12 cellular contexts compared by ENCODE assay signal in genomic region chrX:2708601-2709200, GRCh38. TPM values are rescaled to one million over a fixed set of nuclear protein-coding genes. Genes with fewer than 3 reads are reported as not detected.
DNase-seq lines count a peak whose midpoint lies in the region; ATAC-seq, FAIRE-seq and TF ChIP-seq lines count a peak whose summit lies in the region.
"Had no signal": no experiment of that assay in that cellular context is flagged by ENCODE, and none has a peak within 500 bp of the region (broad histone marks: within the 10 kb centered on the region; RNA-seq: fewer than 3 reads in every experiment).

No MANE protein-coding gene starts in this region.

- H3K9ac ChIP-seq in fibroblast of lung (ENCODE audit: insufficient read depth, low read length) = peak overlapping the region; percentile 9
- H3K9ac ChIP-seq in smooth muscle cell (ENCODE audit: low read depth) = peak overlapping the region; percentile 92

- H3K4me3 ChIP-seq in fibroblast of lung (replicated peaks in 1 of 4; ENCODE audit: control extremely low read depth in 1 of 4, insufficient read depth in 1 of 4, low read depth in 3 of 4, low read length in 4 of 4) = no peak overlapping the region
- H3K4me3 ChIP-seq in smooth muscle cell = no peak overlapping the region
- H3K4me3 ChIP-seq: tibial nerve had no signal

- H3K4me1 ChIP-seq in fibroblast of lung (ENCODE audit: control insufficient read depth, extremely low read depth, insufficient read depth, low read length) (peaks cover 35% of the 10 kb centered on the region), smooth muscle cell (ENCODE audit: low read depth) (peaks cover 18% of the 10 kb centered on the region)

- no peaks in the 10 kb centered on the region for H3K9me3 Mint-ChIP-seq in T-helper 2 cell treated with Interferon-gamma antibody and Interleukin-4, amounts not matched to agents 5 μg/mL and 100 μg/mL, for 36 hours
- no peaks in the 10 kb centered on the region for H3K9me3 Mint-ChIP-seq in T-cell

- H3K4me2 ChIP-seq in fibroblast of lung (ENCODE audit: extremely low read depth, insufficient read depth, low read length) (no peak overlapping the region), smooth muscle cell (peak overlapping the region; percentile 79)

- CTCF ChIA-PET in T-cell (lab: Charles Lee) = no interaction called here

- TF ChIP-seq CTCF in fibroblast of lung (conservative IDR thresholded peaks at IDR 0.05 in 1 of 2, IDR thresholded peaks at IDR 0.05 in 1 of 2; ENCODE audit: low read depth in 1 of 2, low read length in 2 of 2) = no peak
- TF ChIP-seq CTCF in smooth muscle cell (IDR thresholded peaks at IDR 0.05; ENCODE audit: borderline replicate concordance, insufficient read depth, poor library complexity, severe bottlenecking) = no peak
- TF ChIP-seq CTCF in D721Med (IDR thresholded peaks at IDR 0.05; ENCODE audit: insufficient read depth, missing control alignments) = no peak

- H3K36me3 ChIP-seq in fibroblast of lung (ENCODE audit: control insufficient read depth, insufficient read depth, low read length) (peaks cover 4% of the 10 kb centered on the region), smooth muscle cell (ENCODE audit: low read depth) (no peaks in the 10 kb centered on the region)

- no peaks in the 10 kb centered on the region for H3K27me3 Mint-ChIP-seq in T-helper 2 cell treated with Interferon-gamma antibody and Interleukin-4, amounts not matched to agents 5 μg/mL and 100 μg/mL, for 36 hours (ENCODE audit: low read depth)
- no peaks in the 10 kb centered on the region for H3K27me3 Mint-ChIP-seq in T-cell

- peak overlapping the region; percentile 83 for H3K27ac Mint-ChIP-seq in T-helper 2 cell treated with Interferon-gamma antibody and Interleukin-4, amounts not matched to agents 5 μg/mL and 100 μg/mL, for 36 hours
- peak overlapping the region; percentile 87 to 92 for H3K27ac Mint-ChIP-seq in T-cell

- FAIRE-seq in D721Med (lab: Jason Lieb, UNC) = no peak
- FAIRE-seq: A204.1 had no signal

- no peak for DNase-seq in T-helper 2 cell treated with Interferon-gamma antibody and Interleukin-4, amounts not matched to agents 5 μg/mL and 100 μg/mL, for 36 hours (ENCODE audit: low spot score)
- DNase-seq in T-helper 2 cell (no peak), T-cell (no peak), fibroblast of lung (ENCODE audit: low read depth in 2 of 2) (no peak), smooth muscle cell (lab: John Stamatoyannopoulos, UW; ENCODE audit: unreplicated experiment) (no peak), HuH-7.5 (ENCODE audit: low spot score) (no peak), T-helper 9 cell (no peak), D721Med (ENCODE audit: insufficient read length, low spot score) (no peak)
- DNase-seq: NCI-H2107 had no signal

- H3K36me3 Mint-ChIP-seq in T-helper 2 cell treated with Interferon-gamma antibody and Interleukin-4, amounts not matched to agents 5 μg/mL and 100 μg/mL, for 36 hours (ENCODE audit: low read depth) = peaks cover 45% of the 10 kb centered on the region
- H3K36me3 Mint-ChIP-seq in T-cell = peaks cover 18% of the 10 kb centered on the region

- H2AFZ ChIP-seq in fibroblast of lung (ENCODE audit: low read length) (no peak overlapping the region), smooth muscle cell (ENCODE audit: low read depth) (no peak overlapping the region)

- H3K4me3 Mint-ChIP-seq in T-helper 2 cell treated with Interferon-gamma antibody and Interleukin-4, amounts not matched to agents 5 μg/mL and 100 μg/mL, for 36 hours = peak overlapping the region; percentile 76
- H3K4me3 Mint-ChIP-seq in T-cell = peak overlapping the region in 1 of 3 donors; percentile 72

- no peak for ATAC-seq in T-cell (replicated peaks in 1 of 4)

- H3F3A ChIP-seq in smooth muscle cell (ENCODE audit: low read depth) = peaks cover 50% of the 10 kb centered on the region

- H3K27ac ChIP-seq in fibroblast of lung (ENCODE audit: insufficient read depth, low read length) = peak overlapping the region; percentile 76
- peak overlapping the region; percentile 97 for H3K27ac ChIP-seq in smooth muscle cell (ENCODE audit: low read depth)

- peaks cover 64% of the 10 kb centered on the region for H3K4me1 Mint-ChIP-seq in T-helper 2 cell treated with Interferon-gamma antibody and Interleukin-4, amounts not matched to agents 5 μg/mL and 100 μg/mL, for 36 hours (ENCODE audit: low read depth)
- peaks cover 61 to 78% (median 75%) of the 10 kb centered on the region in 3 donors for H3K4me1 Mint-ChIP-seq in T-cell

- POLR2A ChIA-PET in T-cell (lab: Charles Lee) = no interaction called here

- peaks cover 4% of the 10 kb centered on the region for H4K20me1 ChIP-seq in fibroblast of lung (ENCODE audit: control insufficient read depth, extremely low read depth, insufficient read depth, low read length)
- H4K20me1 ChIP-seq in smooth muscle cell (ENCODE audit: low read depth) = peaks cover 65% of the 10 kb centered on the region

- H3K79me2 ChIP-seq in fibroblast of lung (ENCODE audit: control insufficient read depth, insufficient read depth, low read length) (peaks cover 87% of the 10 kb centered on the region), smooth muscle cell (ENCODE audit: low read depth) (peaks cover 89% of the 10 kb centered on the region)

- WGBS in smooth muscle cell (ENCODE audit: low lambda C conversion rate) = 90% methylated on average over 10 of the region's 10 CpGs

- H3K27me3 ChIP-seq in fibroblast of lung (ENCODE audit: control insufficient read depth, insufficient read depth, low read length) (no peaks in the 10 kb centered on the region), smooth muscle cell (ENCODE audit: low read depth) (no peaks in the 10 kb centered on the region)
- H3K27me3 ChIP-seq: tibial nerve had no signal

- H3K9me3 ChIP-seq in fibroblast of lung (ENCODE audit: control insufficient read depth, insufficient read depth, low read depth, low read length) = no peaks in the 10 kb centered on the region
- H3K9me3 ChIP-seq in smooth muscle cell (replicated peaks; ENCODE audit: low read depth) = no peaks in the 10 kb centered on the region
- H3K9me3 ChIP-seq: tibial nerve had no signal

RNA-seq across cellular contexts. Expression of gene CD99, which starts 17.6 kb away (rescaled TPM):
- total RNA-seq in T-cell (100 to 1,000 TPM; 141 to 294 (median 207) TPM), fibroblast of lung (177 TPM in 2 replicates), smooth muscle cell (647 and 726 TPM in 2 replicates)
- polyA plus RNA-seq in fibroblast of lung (477 and 551 TPM in 2 replicates), smooth muscle cell (1,194 and 1,373 TPM in 2 replicates)
- 776 and 1,003 TPM in 2 replicates for polyA plus RNA-seq in fibroblast of lung (2012)
- polyA minus RNA-seq in fibroblast of lung (ENCODE audit: low replicate concordance) = 188 and 274 TPM in 2 replicates

RNA-seq across cellular contexts. Expression of gene XG, which starts 43.1 kb away (rescaled TPM):
- total RNA-seq in T-cell = 1 to 10 TPM in 1 of 5 donors, under 1 TPM in 1, not detected in 3; 0.13 to 1.5 TPM
- 1.3 and 4.1 TPM in 2 replicates for total RNA-seq in fibroblast of lung
- polyA plus RNA-seq in fibroblast of lung = 2.7 and 3.6 TPM in 2 replicates
- 2.7 and 3.1 TPM in 2 replicates for polyA plus RNA-seq in fibroblast of lung (2012)
- polyA minus RNA-seq in fibroblast of lung (ENCODE audit: low replicate concordance) = 1.8 TPM in 1 of 2 replicates, not detected in the other
- 1.1 and 2.6 TPM in 2 replicates for total RNA-seq in smooth muscle cell
- polyA plus RNA-seq in smooth muscle cell = 1.3 and 3.6 TPM in 2 replicates
- total RNA-seq: SK-MEL-5 had no signal
